In the genomic region with DNA sequence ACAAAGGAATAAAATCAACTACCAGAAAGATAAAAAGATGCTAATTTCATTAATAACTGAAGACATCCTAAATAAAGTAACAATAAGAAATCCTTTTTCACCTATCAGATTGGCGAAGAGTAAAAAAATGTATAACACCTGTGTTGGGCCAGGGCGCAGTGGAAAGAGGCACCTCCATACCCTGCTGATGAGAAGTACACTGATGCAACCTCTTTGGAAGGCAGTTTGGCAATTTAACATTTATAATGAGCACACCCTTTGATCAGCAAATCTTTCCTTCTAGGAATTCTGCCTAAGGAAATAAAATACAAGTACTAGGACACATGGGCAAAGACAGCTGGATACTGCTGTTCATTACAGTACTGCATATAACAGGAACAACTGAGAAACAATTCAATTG, we compare ENCODE assay signal across 21 cellular contexts.
DNase-seq lines count a peak whose midpoint lies in the region; ATAC-seq, FAIRE-seq and TF ChIP-seq lines count a peak whose summit lies in the region.
"Had no signal": no experiment of that assay in that cellular context is flagged by ENCODE, and none has a peak within 500 bp of the region (broad histone marks: within the 10 kb centered on the region; RNA-seq: fewer than 3 reads in every experiment).

No MANE protein-coding gene starts in this region.

- POLR2A ChIA-PET in GM10248 (lab: Yijun Ruan, JAX) = no interaction called here

- H3K27me3 Mint-ChIP-seq in progenitor cell of endocrine pancreas = no peaks in the 10 kb centered on the region
- H3K27me3 Mint-ChIP-seq: CD4-positive, alpha-beta T cell had no signal

- TF ChIP-seq CTCF in AG10803 (conservative IDR thresholded peaks at IDR 0.05; ENCODE audit: low read length) = no peak
- no peak for TF ChIP-seq CTCF in body of pancreas (IDR thresholded peaks at IDR 0.05)
- no peak for TF ChIP-seq CTCF in progenitor cell of endocrine pancreas (IDR thresholded peaks at IDR 0.05; ENCODE audit: unreplicated experiment)
- no peak for TF ChIP-seq CTCF in GM10248 (IDR thresholded peaks at IDR 0.05; ENCODE audit: control extremely low read depth, extremely low read depth, low read depth, missing control alignments)
- TF ChIP-seq CTCF in coronary artery (IDR thresholded peaks at IDR 0.05) = no peak

- no peak for FAIRE-seq in RCC 7860 (lab: Jason Lieb, UNC)
- FAIRE-seq: A204.1, GM12878, H54 had no signal

- peak overlapping the region in 3 of 4 donors; percentile 8 to 78 (median 47) for H3K27ac ChIP-seq in body of pancreas
- H3K27ac ChIP-seq in coronary artery = no peak overlapping the region
- H3K27ac ChIP-seq: KMS-11 had no signal

- H3K27me3 ChIP-seq in body of pancreas = no peaks in the 10 kb centered on the region

- peaks cover 44% of the 10 kb centered on the region for H3K4me1 Mint-ChIP-seq in progenitor cell of endocrine pancreas (ENCODE audit: low read depth)

- no peaks in the 10 kb centered on the region for H3K9me3 ChIP-seq in body of pancreas

- peak overlapping the region; percentile 0 for H3K4me3 Mint-ChIP-seq in progenitor cell of endocrine pancreas (ENCODE audit: low read depth)
- H3K4me3 Mint-ChIP-seq: CD4-positive, alpha-beta T cell had no signal

- peaks cover 15% of the 10 kb centered on the region for H3K36me3 Mint-ChIP-seq in progenitor cell of endocrine pancreas (ENCODE audit: insufficient read depth)

- DNase-seq in AG10803 (ENCODE audit: low read depth) = peak; percentile 17
- DNase-seq in body of pancreas = no peak
- no peak for DNase-seq in left colon
- no peak for DNase-seq in progenitor cell of endocrine pancreas (ENCODE audit: low spot score, unreplicated experiment)
- no peak for DNase-seq in GM10248 (ENCODE audit: extremely low spot score)
- DNase-seq in coronary artery (ENCODE audit: low spot score) = no peak
- no peak for DNase-seq in RCC 7860 (ENCODE audit: low spot score)
- DNase-seq: CD4-positive, alpha-beta T cell; GF-D8; NCI-H1092 treated with DMSO at 0.1 percent for 48 hours; NCI-H146; NCI-H2081; NCI-H2171 treated with DMSO at 0.1 percent for 48 hours; NCI-H446 treated with DMSO at 0.1 percent for 48 hours had no signal

- no peaks in the 10 kb centered on the region for H3K9me3 Mint-ChIP-seq in progenitor cell of endocrine pancreas (ENCODE audit: low read depth)
- H3K9me3 Mint-ChIP-seq: CD4-positive, alpha-beta T cell had no signal

- 78 to 79% methylated on average over 2 of the region's 2 CpGs for WGBS in body of pancreas, 2 donors

- H3K4me1 ChIP-seq in body of pancreas = peaks cover 79% of the 10 kb centered on the region

- TF ChIP-seq POLR2A in body of pancreas (IDR thresholded peaks at IDR 0.05) = no peak

- peak overlapping the region; percentile 5 for H3K27ac Mint-ChIP-seq in progenitor cell of endocrine pancreas
- H3K27ac Mint-ChIP-seq: CD4-positive, alpha-beta T cell had no signal

- CTCF ChIA-PET in GM10248 (lab: Yijun Ruan, JAX) = interaction anchor here (0.7 to 1.1 kb wide), 2 partner anchors 14 to 21 kb away, joined by 3 read pairs; no protein-coding TSS in a partner anchor

- H3K4me3 ChIP-seq in AG10803 (ENCODE audit: low read length) (no peak overlapping the region), body of pancreas (no peak overlapping the region), coronary artery (no peak overlapping the region)
- H3K4me3 ChIP-seq: GM12878 had no signal

- ATAC-seq in body of pancreas = no peak
- ATAC-seq in left colon = peak; percentile 10
- no peak for ATAC-seq in GM18517 (IDR thresholded peaks at IDR 0.05; ENCODE audit: unreplicated experiment)
- ATAC-seq: GM12878, Panc1, Right ventricle myocardium inferior had no signal

- intact Hi-C loops in body of pancreas (cut with DNase I) (no loop called here), left colon (cut with DNase I, micrococcal nuclease) (no loop called here)

- H3K36me3 ChIP-seq in body of pancreas (replicated peaks in 1 of 2; ENCODE audit: insufficient read depth in 1 of 2, low read depth in 2 of 2) = no peaks in the 10 kb centered on the region

Comparison
In these comparisons a context has a peak if more than half of its experiments do, and no peak if none do; other contexts are left out.
1. H3K27ac ChIP-seq: peak in body of pancreas (3 of 4); none in coronary artery (0 of 2).